9 cellular contexts compared by ENCODE assay signal in genomic region chr11:65786008-65786785, GRCh38. TPM values are rescaled to one million over a fixed set of nuclear protein-coding genes. Genes with fewer than 3 reads are reported as not detected.
DNase-seq lines count a peak whose midpoint lies in the region; ATAC-seq and TF ChIP-seq lines count a peak whose summit lies in the region.
"Had no signal": no experiment of that assay in that cellular context is flagged by ENCODE, and none has a peak within 500 bp of the region (broad histone marks: within the 10 kb centered on the region; RNA-seq: fewer than 3 reads in every experiment).

No MANE protein-coding gene starts in this region.

- CTCF ChIA-PET in HEK293T (lab: Yijun Ruan, JAX), result no interaction called here

- peak overlapping the region in 1 of 2 donors; percentile 40 for H3K4me3 ChIP-seq in gastroesophageal sphincter
- H3K4me3 ChIP-seq in rectal smooth muscle tissue (ENCODE audit: low read length), result peak overlapping the region; percentile 15

- H3K9me3 ChIP-seq in ES-I3 (ENCODE audit: control insufficient read depth, insufficient read depth, low read length) (no peaks in the 10 kb centered on the region), T-helper 17 cell (ENCODE audit: control insufficient read depth, low read length, poor library complexity, severe bottlenecking) (no peaks in the 10 kb centered on the region), gastroesophageal sphincter (no peaks in the 10 kb centered on the region)

- no peak overlapping the region for H3K27ac ChIP-seq in gastroesophageal sphincter
- no peak overlapping the region for H3K27ac ChIP-seq in rectal smooth muscle tissue (ENCODE audit: low read depth, low read length)

- TF ChIP-seq POLR2A in gastroesophageal sphincter (IDR thresholded peaks at IDR 0.05), result no peak

- H3K4me3 Mint-ChIP-seq in T-helper 17 cell, result peak overlapping the region; percentile 85

- no peak for DNase-seq in T-helper 17 cell
- no peak for DNase-seq in HEK293T (ENCODE audit: extremely low spot score)
- DNase-seq: activated CD4-positive, CD25-positive, alpha-beta regulatory T cell had no signal

- H3K9ac ChIP-seq in ES-I3 (ENCODE audit: low read depth, low read length) (peak overlapping the region; percentile 44), rectal smooth muscle tissue (ENCODE audit: low read length) (no peak overlapping the region)

- POLR2A ChIA-PET in HEK293T (lab: Yijun Ruan, JAX), result no interaction called here

- WGBS in gastroesophageal sphincter (ENCODE audit: low coverage in 1 of 2), 2 donors, result 46% methylated on average over 3 of the region's 74 CpGs; no CpG with 5 or more reads in 1 of the 2 donors

- no peaks in the 10 kb centered on the region for H3K36me3 Mint-ChIP-seq in T-helper 17 cell (ENCODE audit: low read depth)

- H3K27me3 Mint-ChIP-seq in T-helper 17 cell, result peaks cover 25% of the 10 kb centered on the region

- TF ChIP-seq CTCF in gastroesophageal sphincter (IDR thresholded peaks at IDR 0.05), result no peak

- peaks cover 22% of the 10 kb centered on the region; the same call in 1 of the 2 replicates for H3K4me1 ChIP-seq in ES-I3 (ENCODE audit: insufficient read depth, low read length)
- peaks cover 0 to 36% (median 14%) of the 10 kb centered on the region in 3 donors for H3K4me1 ChIP-seq in gastroesophageal sphincter
- no peaks in the 10 kb centered on the region for H3K4me1 ChIP-seq in rectal smooth muscle tissue (ENCODE audit: control insufficient read depth, insufficient read depth, low read length)

- peaks cover 27% of the 10 kb centered on the region for H3K4me1 Mint-ChIP-seq in T-helper 17 cell

- peak; percentile 22 for ATAC-seq in T-helper 17 cell
- ATAC-seq in gastroesophageal sphincter, result peak; percentile 32
- ATAC-seq in HG02571 (IDR thresholded peaks at IDR 0.05; ENCODE audit: unreplicated experiment), result no peak
- ATAC-seq in GM21447 (IDR thresholded peaks at IDR 0.05; ENCODE audit: unreplicated experiment), result no peak
- ATAC-seq in HG03565 (IDR thresholded peaks at IDR 0.05; ENCODE audit: unreplicated experiment), result no peak

- H3K27ac Mint-ChIP-seq in T-helper 17 cell, result no peak overlapping the region

- peaks cover 69% of the 10 kb centered on the region for H3K27me3 ChIP-seq in gastroesophageal sphincter
- peaks cover 16% of the 10 kb centered on the region for H3K27me3 ChIP-seq in rectal smooth muscle tissue (ENCODE audit: control insufficient read depth, insufficient read depth, low read length)

- H3K36me3 ChIP-seq in ES-I3 (ENCODE audit: insufficient read depth, low read length) (no peaks in the 10 kb centered on the region), gastroesophageal sphincter (no peaks in the 10 kb centered on the region), rectal smooth muscle tissue (ENCODE audit: control insufficient read depth, insufficient read depth, low read length) (no peaks in the 10 kb centered on the region)

- no peak for TF ChIP-seq EP300 in gastroesophageal sphincter (IDR thresholded peaks at IDR 0.05)

TF ChIP-seq in HEK293T, 16 proteins besides CTCF, POLR2A, EP300 and RAD21:
- TF ChIP-seq TARDBP (IDR thresholded peaks at IDR 0.05) (no peak), FOXA1 (IDR thresholded peaks at IDR 0.05) (no peak), SP1 (IDR thresholded peaks at IDR 0.05) (no peak), SUZ12 (IDR thresholded peaks at IDR 0.05) (no peak), CTBP1 (IDR thresholded peaks at IDR 0.05; ENCODE audit: borderline replicate concordance) (no peak), ARNT (IDR thresholded peaks at IDR 0.05) (no peak), LEF1 (IDR thresholded peaks at IDR 0.05; ENCODE audit: borderline replicate concordance) (no peak), FOXM1 (IDR thresholded peaks at IDR 0.05; ENCODE audit: borderline replicate concordance) (no peak), L3MBTL2 (conservative IDR thresholded peaks at IDR 0.05) (no peak), FOXK2 (IDR thresholded peaks at IDR 0.05) (no peak), HDGF (IDR thresholded peaks at IDR 0.05; ENCODE audit: borderline replicate concordance) (no peak), BHLHE40 (IDR thresholded peaks at IDR 0.05; ENCODE audit: borderline replicate concordance) (no peak), ZNF384 (IDR thresholded peaks at IDR 0.05) (no peak), NFRKB (IDR thresholded peaks at IDR 0.05) (no peak), ELF4 (IDR thresholded peaks at IDR 0.05) (no peak)
- TF ChIP-seq, protein P1, sequence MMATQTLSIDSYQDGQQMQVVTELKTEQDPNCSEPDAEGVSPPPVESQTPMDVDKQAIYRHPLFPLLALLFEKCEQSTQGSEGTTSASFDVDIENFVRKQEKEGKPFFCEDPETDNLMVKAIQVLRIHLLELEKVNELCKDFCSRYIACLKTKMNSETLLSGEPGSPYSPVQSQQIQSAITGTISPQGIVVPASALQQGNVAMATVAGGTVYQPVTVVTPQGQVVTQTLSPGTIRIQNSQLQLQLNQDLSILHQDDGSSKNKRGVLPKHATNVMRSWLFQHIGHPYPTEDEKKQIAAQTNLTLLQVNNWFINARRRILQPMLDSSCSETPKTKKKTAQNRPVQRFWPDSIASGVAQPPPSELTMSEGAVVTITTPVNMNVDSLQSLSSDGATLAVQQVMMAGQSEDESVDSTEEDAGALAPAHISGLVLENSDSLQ (IDR thresholded peaks at IDR 0.05), result no peak

RNA-seq across cellular contexts. Expression of gene OVOL1, which starts 0.7 kb away (rescaled TPM):
- total RNA-seq in T-helper 17 cell (under 1 TPM in 1 of 2 donors, not detected in 1; 0.39 TPM), gastroesophageal sphincter (under 1 TPM in 1 of 4 donors, not detected in 3; 0.62 TPM)

RNA-seq across cellular contexts. Expression of gene AP5B1, which starts 5.4 kb away (rescaled TPM):
- total RNA-seq in T-helper 17 cell (10 to 100 TPM; 12.5 to 17.4 TPM), gastroesophageal sphincter (10 to 100 TPM; 11.2 to 23.4 (median 15.7) TPM)

RNA-seq across cellular contexts. Expression of gene SNX32, which starts 47.6 kb away (rescaled TPM):
- total RNA-seq in T-helper 17 cell (under 1 TPM; 0.27 to 0.34 TPM), gastroesophageal sphincter (under 1 TPM in 1 of 4 donors, not detected in 3; 0.13 TPM)

Comparison
In these comparisons a context has a peak if more than half of its experiments do, and no peak if none do; other contexts are left out.
1. ATAC-seq: peak in T-helper 17 cell (single experiment) and gastroesophageal sphincter (single experiment); none in HG02571 (single experiment), GM21447 (single experiment) and HG03565 (single experiment).